26 cellular contexts compared by ENCODE assay signal in the genomic region with DNA sequence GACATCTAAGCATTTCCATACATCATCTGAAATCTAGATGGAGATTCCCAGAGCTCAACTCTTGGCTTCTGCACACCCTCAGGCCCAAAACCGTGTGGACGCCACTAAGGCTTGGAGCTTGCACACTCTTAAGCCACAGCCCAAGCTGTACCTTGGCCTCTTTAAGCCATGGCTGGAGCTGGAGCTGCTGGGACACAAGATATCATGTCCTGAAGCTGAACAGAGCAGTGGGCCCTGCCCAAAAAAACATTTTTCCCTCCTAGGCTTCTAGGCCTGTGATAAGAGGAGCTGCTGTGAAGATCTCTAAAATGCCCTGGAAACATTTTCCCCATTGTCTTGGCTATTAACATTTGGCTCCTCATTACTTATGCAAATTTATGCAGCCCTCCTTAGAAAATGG.
"Had no signal": no experiment of that assay in that cellular context is flagged by ENCODE, and none has a peak within 500 bp of the region (broad histone marks: within the 10 kb centered on the region; RNA-seq: fewer than 3 reads in every experiment).

No MANE protein-coding gene starts in this region.

- DNase-seq: stimulated activated CD4-positive, alpha-beta T cell treated with anti-CD3 and anti-CD28 coated beads, Interleukin-2, amount 100 ng/mL, for 48 hours; stimulated activated CD4-positive, alpha-beta T cell treated with anti-CD3 and anti-CD28 coated beads, Interleukin-4, amount 100 ng/mL, for 1 hour; stimulated activated CD4-positive, alpha-beta T cell treated with anti-CD3 and anti-CD28 coated beads, Interleukin-4, amount 100 ng/mL, for 24 hours; stimulated activated CD4-positive, alpha-beta T cell treated with anti-CD3 and anti-CD28 coated beads, Interleukin-4, amount 100 ng/mL, for 4 hours; stimulated activated CD8-positive, alpha-beta memory T cell treated with anti-CD3 and anti-CD28 coated beads, Interleukin-4, amount 100 ng/mL, for 48 hours; stimulated activated naive B cell treated with anti-CD40 and anti-IgM and Interleukin-4, amounts not matched to agents 10 μg/mL and 1 μg/mL and 100 μg/mL, for 72 hours; stimulated activated naive CD4-positive, alpha-beta T cell; stimulated activated naive CD4-positive, alpha-beta T cell treated with Interleukin-2 at 50 U/mL for 16 hours; stimulated activated naive CD8-positive, alpha-beta T cell treated with anti-CD3 and anti-CD28 coated beads, Interleukin-15, amount 100 ng/mL, for 72 hours; stimulated activated naive CD8-positive, alpha-beta T cell treated with anti-CD3 and anti-CD28 coated beads, Interleukin-15, Interleukin-2, amounts not matched to agents 100 U/mL and 50 U/mL, for 24 hours; stomach; substantia nigra; testis; thyroid gland; transverse colon; trophoblast cell; upper lobe of left lung; upper lobe of right lung; uterus had no signal

- H3K27me3 ChIP-seq: stomach, suprapubic skin, testis, thyroid gland, tibial nerve, transverse colon, upper lobe of left lung, upper lobe of right lung, uterus, vagina had no signal

- H3K4me3 ChIP-seq: stomach, suprapubic skin, testis, thoracic aorta, thyroid gland, tibial nerve, transverse colon, upper lobe of left lung, upper lobe of right lung, uterus, vagina had no signal

- H3K36me3 ChIP-seq: stomach, suprapubic skin, thoracic aorta, thyroid gland, tibial nerve, transverse colon, upper lobe of left lung, upper lobe of right lung, uterus, vagina had no signal

- FAIRE-seq: urothelium cell line had no signal

- H3K9me3 ChIP-seq: suprapubic skin, testis, thoracic aorta, thyroid gland, tibial nerve, transverse colon, upper lobe of left lung, upper lobe of right lung, uterus, vagina had no signal

- H3K27ac ChIP-seq: stomach, suprapubic skin, testis, thyroid gland, tibial nerve, transverse colon, upper lobe of left lung, upper lobe of right lung, uterus, vagina had no signal

- H3K4me1 ChIP-seq: suprapubic skin, testis, thyroid gland, tibial nerve, transverse colon, upper lobe of right lung, uterus, vagina had no signal

- ATAC-seq: stimulated activated effector memory CD8-positive, alpha-beta T cell treated with anti-CD3 and anti-CD28 coated beads, Interleukin-12 subunit alpha, Interleukin-12 subunit beta, amount 100 ng/mL, for 72 hours; stimulated activated memory B cell treated with anti-CD40 and anti-IgM and Interleukin-4, amounts not matched to agents 10 μg/mL and 1 μg/mL and 100 μg/mL, for 72 hours; stimulated activated naive B cell treated with anti-CD40 and anti-IgM and Interleukin-4, amounts not matched to agents 10 μg/mL and 1 μg/mL and 100 μg/mL, for 72 hours; stimulated activated naive CD8-positive, alpha-beta T cell treated with anti-CD3 and anti-CD28 coated beads, Interleukin-15, amount 100 ng/mL, for 72 hours; stimulated activated naive CD8-positive, alpha-beta T cell treated with anti-CD3 and anti-CD28 coated beads, Interleukin-15, Interleukin-2, amounts not matched to agents 100 U/mL and 50 U/mL, for 24 hours; upper lobe of right lung had no signal
